Comparison of ENCODE assay signal across 10 cellular contexts in genomic region chr20:50379991-50380696, GRCh38.
DNase-seq lines count a peak whose midpoint lies in the region; ATAC-seq, FAIRE-seq and TF ChIP-seq lines count a peak whose summit lies in the region.
"Had no signal": no experiment of that assay in that cellular context is flagged by ENCODE, and none has a peak within 500 bp of the region (broad histone marks: within the 10 kb centered on the region; RNA-seq: fewer than 3 reads in every experiment).

No MANE protein-coding gene starts in this region.

- intact Hi-C loops in A673 (cut with micrococcal nuclease; ENCODE audit: unreplicated experiment) (loop anchor here (2.0 kb wide), 1 partner anchor 189 kb away; the partner anchor contains the start of gene CEBPB), HCT116 (cut with micrococcal nuclease) (loop anchor here (1.0 kb wide), 1 partner anchor 194 kb away; no protein-coding TSS in a partner anchor), esophagus squamous epithelium (cut with DNase I) (no loop called here), pancreas (cut with DNase I) (loop anchor here in 2 of 3 donors (10.0 kb wide), 2 partner anchors 75 to 165 kb away; no protein-coding TSS in a partner anchor)

- H4K20me1 ChIP-seq in HCT116 (ENCODE audit: insufficient read depth), result no peaks in the 10 kb centered on the region

- TF ChIP-seq RAD21 in HCT116 (IDR thresholded peaks at IDR 0.05; ENCODE audit: low read depth), result no peak

- H3K9me3 Mint-ChIP-seq in activated T-cell treated with anti-CD3 and anti-CD28 coated beads, Interleukin-2, amount 50 U/mL, for 4 hours, result no peaks in the 10 kb centered on the region
- H3K9me3 Mint-ChIP-seq: CD4-positive, CD25-positive, alpha-beta regulatory T cell had no signal

- 0 out of 2 replicates have a peak overlapping the region, but pooled peaks have one; percentile 9 for H3K4me2 ChIP-seq in HCT116 (ENCODE audit: low read length)

- BruUV-seq in A673 (replicated peaks; lab: Mats Ljungman, UMichigan) (no TSS peak), HCT116 (replicated peaks; lab: Mats Ljungman, UMichigan) (no TSS peak)

- no peaks in the 10 kb centered on the region for H3K9me2 ChIP-seq in HCT116 (ENCODE audit: insufficient read depth)

- peaks cover 51% of the 10 kb centered on the region for H3K4me1 ChIP-seq in A673 (ENCODE audit: insufficient read depth, low read length, poor library complexity, severe bottlenecking)
- H3K4me1 ChIP-seq in HCT116 (ENCODE audit: control insufficient read depth in 1 of 2, insufficient read depth in 2 of 2, low read length in 2 of 2), result peaks cover 14 to 24% of the 10 kb centered on the region in 2 experiments
- H3K4me1 ChIP-seq in esophagus squamous epithelium, result peaks cover 8 to 44% (median 12%) of the 10 kb centered on the region in 3 donors
- H3K4me1 ChIP-seq in pancreas, result peaks cover 24 to 43% (median 26%) of the 10 kb centered on the region in 3 donors

- H3K4me1 Mint-ChIP-seq in activated T-cell treated with anti-CD3 and anti-CD28 coated beads, Interleukin-2, amount 50 U/mL, for 4 hours (ENCODE audit: low read depth), result peaks cover 43% of the 10 kb centered on the region

- H3K9me3 ChIP-seq in A673 (ENCODE audit: low read depth, low read length, poor library complexity, severe bottlenecking) (no peaks in the 10 kb centered on the region), HCT116 (ENCODE audit: control insufficient read depth in 1 of 2, insufficient read depth in 1 of 2, low read depth in 1 of 2, low read length in 2 of 2) (no peaks in the 10 kb centered on the region), esophagus squamous epithelium (no peaks in the 10 kb centered on the region), pancreas (no peaks in the 10 kb centered on the region)

- H3K27ac ChIP-seq in A673 (ENCODE audit: low read depth, low read length, poor library complexity, severe bottlenecking), result peak overlapping the region; percentile 86
- no peak overlapping the region for H3K27ac ChIP-seq in HCT116 (ENCODE audit: low read depth, low read length)
- peak overlapping the region; percentile 56 to 88 (median 84) for H3K27ac ChIP-seq in esophagus squamous epithelium
- peak overlapping the region; percentile 65 to 86 (median 80) for H3K27ac ChIP-seq in pancreas
- H3K27ac ChIP-seq: epithelial cell of prostate had no signal

- TF ChIP-seq POLR2A in HCT116 (IDR thresholded peaks at IDR 0.05; ENCODE audit: borderline replicate concordance, extremely low read depth, insufficient read depth, insufficient read length) (no peak), esophagus squamous epithelium (IDR thresholded peaks at IDR 0.05) (no peak)

- H3K27me3 Mint-ChIP-seq in activated T-cell treated with anti-CD3 and anti-CD28 coated beads, Interleukin-2, amount 50 U/mL, for 4 hours (ENCODE audit: low read depth), result peaks cover 3% of the 10 kb centered on the region

- RAD21 ChIA-PET in HCT116 (lab: Charles Lee; ENCODE audit: low non-redundant PET in 1 of 2, low total read pairs in 2 of 2, uncharacterized antibody in 2 of 2, unreplicated experiment in 2 of 2), result no interaction called here

- ATAC-seq in HCT116 (peak; percentile 17), pancreas (no peak), GM21825 (IDR thresholded peaks at IDR 0.05; ENCODE audit: unreplicated experiment) (no peak)
- no peak for ATAC-seq in activated T-cell treated with anti-CD3 and anti-CD28 coated beads, Interleukin-2, amount 50 U/mL, for 4 hours

- no peaks in the 10 kb centered on the region for H3K36me3 Mint-ChIP-seq in activated T-cell treated with anti-CD3 and anti-CD28 coated beads, Interleukin-2, amount 50 U/mL, for 4 hours (ENCODE audit: insufficient read depth)
- H3K36me3 Mint-ChIP-seq: CD4-positive, CD25-positive, alpha-beta regulatory T cell had no signal

- DNase-seq in A673 (ENCODE audit: low spot score) (no peak), HCT116 (ENCODE audit: low read depth, low spot score) (no peak), esophagus squamous epithelium (lab: John Stamatoyannopoulos, UW) (no peak), pancreas (peak in 1 of 6 donors; percentile 30), NCI-H1436 (lab: John Stamatoyannopoulos, UW) (no peak), NCI-H526 treated with DMSO at 0.1 percent for 48 hours (lab: John Stamatoyannopoulos, UW) (no peak)
- no peak for DNase-seq in activated T-cell treated with anti-CD3 and anti-CD28 coated beads, Interleukin-2, amount 50 U/mL, for 4 hours
- DNase-seq: CD4-positive, CD25-positive, alpha-beta regulatory T cell had no signal

- POLR2A ChIA-PET in A673 (lab: Charles Lee; ENCODE audit: low non-redundant PET) (no interaction called here), HCT116 (lab: Charles Lee) (no interaction called here)

- H3K4me3 Mint-ChIP-seq in activated T-cell treated with anti-CD3 and anti-CD28 coated beads, Interleukin-2, amount 50 U/mL, for 4 hours, result no peak overlapping the region

- H3K27me3 ChIP-seq in A673 (replicated peaks; ENCODE audit: insufficient read depth, low read depth, low read length, poor library complexity), result no peaks in the 10 kb centered on the region
- H3K27me3 ChIP-seq in HCT116 (ENCODE audit: insufficient read depth, low read length), result no peaks in the 10 kb centered on the region
- H3K27me3 ChIP-seq in esophagus squamous epithelium, result no peaks in the 10 kb centered on the region
- H3K27me3 ChIP-seq in pancreas, result no peaks in the 10 kb centered on the region

- H2AFZ ChIP-seq in HCT116 (ENCODE audit: low read depth, low read length, poor library complexity, severe bottlenecking), result no peak overlapping the region

- TF ChIP-seq CTCF in A673 (conservative IDR thresholded peaks at IDR 0.05; ENCODE audit: low read depth, low read length) (no peak), HCT116 (IDR thresholded peaks at IDR 0.05 in 2 of 3, conservative IDR thresholded peaks at IDR 0.05 in 1 of 3; ENCODE audit: borderline replicate concordance in 1 of 3, insufficient read depth in 1 of 3, low read depth in 2 of 3, low read length in 2 of 3) (no peak), esophagus squamous epithelium (IDR thresholded peaks at IDR 0.05) (no peak), pancreas (IDR thresholded peaks at IDR 0.05) (no peak)

- FAIRE-seq in pancreas (lab: Jason Lieb, UNC), result no peak

- H3K9ac ChIP-seq in HCT116 (ENCODE audit: low read length), result no peak overlapping the region

- CTCF ChIA-PET in A673 (lab: Charles Lee), result no interaction called here
- CTCF ChIA-PET in HCT116 (lab: Charles Lee), result no interaction called here

- no peaks in the 10 kb centered on the region for H3K79me2 ChIP-seq in HCT116 (ENCODE audit: insufficient read depth, low read length)

- H3K36me3 ChIP-seq in A673 (ENCODE audit: insufficient read depth, low read length, poor library complexity, severe bottlenecking) (no peaks in the 10 kb centered on the region), HCT116 (ENCODE audit: control insufficient read depth in 1 of 2, insufficient read depth in 2 of 2, low read length in 2 of 2) (no peaks in the 10 kb centered on the region), esophagus squamous epithelium (no peaks in the 10 kb centered on the region), pancreas (no peaks in the 10 kb centered on the region)

- H3K4me3 ChIP-seq in A673 (ENCODE audit: low read depth, low read length, poor library complexity, severe bottlenecking) (no peak overlapping the region), HCT116 (replicated peaks in 1 of 2; ENCODE audit: low read depth in 1 of 2, low read length in 2 of 2) (no peak overlapping the region), esophagus squamous epithelium (no peak overlapping the region), pancreas (no peak overlapping the region)

- 84% methylated on average over 12 to 16 of the region's 16 CpGs for WGBS in esophagus squamous epithelium, 2 donors
- WGBS in pancreas, 2 donors, result 84 to 86% methylated on average over 16 of the region's 16 CpGs

TF ChIP-seq in HCT116, 20 proteins besides CTCF, POLR2A, EP300 and RAD21:
- TF ChIP-seq ZFX (IDR thresholded peaks at IDR 0.05) (peak; percentile 13; the same call in 1 of the 2 replicates), ZNF274 (IDR thresholded peaks at IDR 0.05; ENCODE audit: low read depth, low read length) (no peak)
